Comparison of ENCODE assay signal across 15 cellular contexts in genomic region chrY:12309212-12309611, GRCh38.
DNase-seq lines count a peak whose midpoint lies in the region; ATAC-seq and TF ChIP-seq lines count a peak whose summit lies in the region.
"Had no signal": no experiment of that assay in that cellular context is flagged by ENCODE, and none has a peak within 500 bp of the region (broad histone marks: within the 10 kb centered on the region; RNA-seq: fewer than 3 reads in every experiment).

No MANE protein-coding gene starts in this region.

- no peaks in the 10 kb centered on the region for H3K4me1 ChIP-seq in foreskin keratinocyte
- H3K4me1 ChIP-seq: uterus had no signal

- no peaks in the 10 kb centered on the region for H3K27me3 ChIP-seq in AG04450 (ENCODE audit: control insufficient read depth, insufficient read depth, low read length)
- H3K27me3 ChIP-seq in foreskin keratinocyte: no peaks in the 10 kb centered on the region
- H3K27me3 ChIP-seq: cardiac muscle cell, uterus had no signal

- no peak overlapping the region for H3K4me3 ChIP-seq in AG04450 (ENCODE audit: low read depth, low read length)
- H3K4me3 ChIP-seq: cardiac muscle cell, uterus had no signal

- CTCF ChIA-PET in AG04450 (lab: Charles Lee): no interaction called here

- H3K27ac ChIP-seq in AG04450 (ENCODE audit: low read depth, low read length) (no peak overlapping the region), foreskin keratinocyte (no peak overlapping the region)
- H3K27ac ChIP-seq: cardiac muscle cell, uterus had no signal

- POLR2A ChIA-PET in AG04450 (lab: Yijun Ruan, JAX): no interaction called here

- DNase-seq in AG04450 (ENCODE audit: low read depth, low spot score) (no peak), ELR (ENCODE audit: low read depth) (peak; percentile 2), NCI-H460 (ENCODE audit: extremely low read depth, low read depth) (peak; percentile 1), foreskin keratinocyte (no peak), epidermal melanocyte (ENCODE audit: insufficient read length, low spot score) (no peak), NCI-H446 treated with DMSO at 0.1 percent for 48 hours (lab: John Stamatoyannopoulos, UW) (no peak)
- DNase-seq: CD4-positive, CD25-positive, alpha-beta regulatory T cell; NCI-H1694; OCI-M1; uterus had no signal

- TF ChIP-seq CTCF in AG04450 (IDR thresholded peaks at IDR 0.05; ENCODE audit: low read depth, low read length) (0 out of 2 replicates have a peak, but pooled peaks have one; percentile 7), foreskin keratinocyte (conservative IDR thresholded peaks at IDR 0.05) (peak; percentile 59)

- no peaks in the 10 kb centered on the region for H3K9me3 ChIP-seq in AG04450 (ENCODE audit: control insufficient read depth, insufficient read depth, low read length)
- H3K9me3 ChIP-seq: uterus had no signal

- ATAC-seq in foreskin keratinocyte: no peak
- no peak for ATAC-seq in HG03108 (IDR thresholded peaks at IDR 0.05; ENCODE audit: unreplicated experiment)
- ATAC-seq in GM21825 (IDR thresholded peaks at IDR 0.05; ENCODE audit: unreplicated experiment): no peak
- ATAC-seq: activated T-cell treated with anti-CD3 and anti-CD28 coated beads, Interleukin-2, amount 50 U/mL, for 72 hours; sciatic nerve had no signal

Comparison
In these comparisons a context has a peak if more than half of its experiments do, and no peak if none do; other contexts are left out.
1. DNase-seq: peak in ELR (single experiment) and NCI-H460 (single experiment); none in AG04450 (single experiment), foreskin keratinocyte (0 of 2), epidermal melanocyte (single experiment) and NCI-H446 treated with DMSO at 0.1 percent for 48 hours (single experiment).